In the genomic region with DNA sequence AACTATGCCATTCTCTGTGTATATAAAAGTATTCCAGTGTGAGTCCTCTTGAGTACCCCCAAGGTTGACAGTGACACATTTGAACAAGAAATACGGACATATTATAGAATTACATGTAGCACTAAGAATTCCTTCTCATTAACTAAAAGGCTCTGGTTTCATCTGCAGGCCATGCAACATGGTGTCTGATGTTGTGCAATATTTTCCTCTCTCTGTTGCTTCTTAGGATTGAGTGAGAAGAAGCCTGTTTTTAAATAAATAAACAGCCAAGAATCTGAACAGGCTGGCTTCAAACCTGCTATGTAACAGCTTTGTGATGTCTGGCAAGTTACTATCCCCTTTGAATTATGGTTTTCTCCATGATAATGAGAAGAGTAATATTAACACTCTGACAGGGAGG, we compare ENCODE assay signal across 1 cellular context.
TF ChIP-seq lines count a peak whose summit lies in the region.

No MANE protein-coding gene starts in this region.

TF ChIP-seq in SK-N-SH, 30 proteins besides CTCF, POLR2A, EP300 and RAD21 (continued from another document):
- no peak for TF ChIP-seq ZBTB33 (IDR thresholded peaks at IDR 0.05; ENCODE audit: borderline replicate concordance, low read depth)
- TF ChIP-seq JUND (IDR thresholded peaks at IDR 0.05), result no peak
- no peak for TF ChIP-seq NRF1 (IDR thresholded peaks at IDR 0.05; ENCODE audit: low read depth, low read length)
- no peak for TF ChIP-seq GATA2 (CRISPR knock-in tag; IDR thresholded peaks at IDR 0.05)
